Comparison of ENCODE assay signal across 13 cellular contexts in the genomic region with DNA sequence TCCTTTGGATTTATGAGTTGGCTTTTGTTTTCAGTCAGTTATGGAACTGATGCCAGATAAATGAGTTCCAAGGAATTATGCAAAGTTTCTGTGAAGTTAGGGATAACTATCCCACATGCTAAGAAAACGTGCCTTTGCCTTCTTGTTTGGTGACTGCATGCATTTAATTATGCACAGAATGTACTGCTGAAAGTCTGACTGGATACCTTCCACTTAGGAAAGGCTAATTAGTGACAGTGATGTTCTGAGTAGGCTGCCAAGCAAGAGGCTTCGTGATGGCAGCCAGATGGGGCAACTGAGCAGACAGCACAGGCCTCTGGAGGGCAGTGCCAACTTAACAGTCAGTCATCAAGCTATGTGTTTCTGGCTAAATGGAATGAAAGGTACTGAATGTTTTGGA.
DNase-seq lines count a peak whose midpoint lies in the region; ATAC-seq and TF ChIP-seq lines count a peak whose summit lies in the region.
"Had no signal": no experiment of that assay in that cellular context is flagged by ENCODE, and none has a peak within 500 bp of the region (broad histone marks: within the 10 kb centered on the region; RNA-seq: fewer than 3 reads in every experiment).

No MANE protein-coding gene starts in this region.

- 69% methylated on average over 2 of the region's 2 CpGs for WGBS in mesenchymal stem cell

- DNase-seq in AG08396 (ENCODE audit: low spot score) (peak; percentile 43), HFF-Myc (ENCODE audit: extremely low read depth, low read depth) (peak; percentile 60), WTC11 (ENCODE audit: low spot score) (no peak), iPS DF 4.7 (ENCODE audit: extremely low read depth, low spot score) (peak; percentile 5), NCI-H1092 (lab: John Stamatoyannopoulos, UW) (no peak), GM20000 (ENCODE audit: low spot score) (no peak), left ventricle myocardium inferior (no peak), mesenchymal stem cell (no peak)
- DNase-seq: activated T-cell treated with anti-CD3 and anti-CD28 coated beads, Interleukin-2, amount 50 U/mL, for 1 hour; Caco-2; NCI-H2227 treated with DMSO at 0.1 percent for 48 hours; stimulated activated CD4-positive, alpha-beta T cell treated with anti-CD3 and anti-CD28 coated beads, Interleukin-2, amount 100 ng/mL, for 24 hours had no signal

- no peaks in the 10 kb centered on the region for H3K4me1 Mint-ChIP-seq in WTC11

- no peak overlapping the region for H2BK120ac ChIP-seq in mesenchymal stem cell (ENCODE audit: low read depth, low read length)

- no peak overlapping the region for H3K14ac ChIP-seq in mesenchymal stem cell (ENCODE audit: low read length in 2 of 2)

- H3K4me3 ChIP-seq in HFF-Myc (replicated peaks; ENCODE audit: low read depth, low read length): no peak overlapping the region
- H3K4me3 ChIP-seq in left ventricle myocardium inferior: no peak overlapping the region
- no peak overlapping the region for H3K4me3 ChIP-seq in mesenchymal stem cell (ENCODE audit: insufficient read depth in 1 of 2, low read depth in 1 of 2, low read length in 2 of 2)
- H3K4me3 ChIP-seq: thoracic aorta had no signal

- no peak overlapping the region for H2AK5ac ChIP-seq in mesenchymal stem cell (ENCODE audit: low read length, severe bottlenecking)

- H3K27ac ChIP-seq in left ventricle myocardium inferior (replicated peaks) (no peak overlapping the region), mesenchymal stem cell (ENCODE audit: low read length, poor library complexity, severe bottlenecking) (no peak overlapping the region)
- H3K27ac ChIP-seq: thoracic aorta had no signal

- POLR2A ChIA-PET in WTC11 (lab: Charles Lee): no interaction called here

- peak; percentile 77 for ATAC-seq in WTC11

- no peak overlapping the region for H3K27ac Mint-ChIP-seq in WTC11

- no peak overlapping the region for H3K23ac ChIP-seq in mesenchymal stem cell (ENCODE audit: low read length in 2 of 2)

- peaks cover 10% of the 10 kb centered on the region for H3K9me3 Mint-ChIP-seq in WTC11

- intact Hi-C loops in left ventricle myocardium inferior (cut with micrococcal nuclease): no loop called here

- H3K36me3 ChIP-seq in left ventricle myocardium inferior (no peaks in the 10 kb centered on the region), mesenchymal stem cell (ENCODE audit: control insufficient read depth in 1 of 2, insufficient read depth in 2 of 2, low read depth in 1 of 2, low read length in 2 of 2) (no peaks in the 10 kb centered on the region)
- H3K36me3 ChIP-seq: thoracic aorta had no signal

- H4K8ac ChIP-seq in mesenchymal stem cell (ENCODE audit: low read length): no peak overlapping the region

- H2AFZ ChIP-seq in mesenchymal stem cell (ENCODE audit: low read depth, low read length): no peak overlapping the region

- no peak overlapping the region for H4K91ac ChIP-seq in mesenchymal stem cell (ENCODE audit: low read length)

- no peaks in the 10 kb centered on the region for H3K27me3 Mint-ChIP-seq in WTC11 (ENCODE audit: low read depth)

- H3K4me3 Mint-ChIP-seq in WTC11: no peak overlapping the region

- no peaks in the 10 kb centered on the region for H3K4me1 ChIP-seq in left ventricle myocardium inferior
- no peaks in the 10 kb centered on the region for H3K4me1 ChIP-seq in mesenchymal stem cell (ENCODE audit: control insufficient read depth, insufficient read depth, low read depth, low read length)

- H3K9me3 ChIP-seq in left ventricle myocardium inferior (replicated peaks) (peaks cover 17% of the 10 kb centered on the region), mesenchymal stem cell (ENCODE audit: control insufficient read depth, low read length) (peaks cover 4% of the 10 kb centered on the region)
- H3K9me3 ChIP-seq: Caco-2, thoracic aorta had no signal

- H3K18ac ChIP-seq in mesenchymal stem cell (ENCODE audit: low read depth in 1 of 2, low read length in 2 of 2): no peak overlapping the region

- no peak overlapping the region for H3K4ac ChIP-seq in mesenchymal stem cell (ENCODE audit: low read depth in 1 of 2, low read length in 2 of 2)

- H3K9ac ChIP-seq in mesenchymal stem cell (ENCODE audit: low read length): no peak overlapping the region

- H2BK12ac ChIP-seq in mesenchymal stem cell (ENCODE audit: low read length in 2 of 2): no peak overlapping the region

- TF ChIP-seq CTCF in HFF-Myc (IDR thresholded peaks at IDR 0.05; ENCODE audit: low read depth, low read length, missing control alignments) (peak; percentile 52), WTC11 (IDR thresholded peaks at IDR 0.05) (no peak), GM20000 (IDR thresholded peaks at IDR 0.05; ENCODE audit: extremely low read depth, missing control alignments) (no peak), left ventricle myocardium inferior (IDR thresholded peaks at IDR 0.05; ENCODE audit: borderline replicate concordance) (no peak)

- H3K36me3 Mint-ChIP-seq in WTC11: no peaks in the 10 kb centered on the region

- CTCF ChIA-PET in WTC11 (lab: Charles Lee): interaction anchor here (0.7 to 1.1 kb wide), 4 partner anchors 16 to 1223 kb away, joined by 3 to 5 read pairs (median 3); no protein-coding TSS in a partner anchor

- no peak overlapping the region for H2BK5ac ChIP-seq in mesenchymal stem cell (ENCODE audit: low read depth, low read length, poor library complexity, severe bottlenecking)

- no peak overlapping the region for H2BK15ac ChIP-seq in mesenchymal stem cell (ENCODE audit: low read depth, poor library complexity, severe bottlenecking)

- H3K27me3 ChIP-seq in left ventricle myocardium inferior (ENCODE audit: low read depth): no peaks in the 10 kb centered on the region
- no peaks in the 10 kb centered on the region for H3K27me3 ChIP-seq in mesenchymal stem cell (ENCODE audit: control insufficient read depth in 1 of 2, insufficient read depth in 1 of 2, low read length in 2 of 2)

- no peak overlapping the region for H3K4me2 ChIP-seq in mesenchymal stem cell (ENCODE audit: low read length, poor library complexity, severe bottlenecking)

- H3K79me1 ChIP-seq in mesenchymal stem cell (replicated peaks; ENCODE audit: low read length, poor library complexity, severe bottlenecking): no peaks in the 10 kb centered on the region

TF ChIP-seq in WTC11, 78 proteins besides CTCF, POLR2A, EP300 and RAD21:
- TF ChIP-seq SMAD3 (CRISPR knock-in tag; IDR thresholded peaks at IDR 0.05; ENCODE audit: borderline replicate concordance): no peak
- no peak for TF ChIP-seq CBFB (CRISPR knock-in tag; IDR thresholded peaks at IDR 0.05; ENCODE audit: low read depth)
- no peak for TF ChIP-seq JAZF1 (CRISPR knock-in tag; IDR thresholded peaks at IDR 0.05)
- no peak for TF ChIP-seq CREB1 (CRISPR knock-in tag; IDR thresholded peaks at IDR 0.05)
- TF ChIP-seq NR1H2 (CRISPR knock-in tag; IDR thresholded peaks at IDR 0.05): no peak
- TF ChIP-seq ZNF671 (CRISPR knock-in tag; IDR thresholded peaks at IDR 0.05): no peak

Comparison
In these comparisons a context has a peak if more than half of its experiments do, and no peak if none do; other contexts are left out.
1. DNase-seq: peak in AG08396 (single experiment), HFF-Myc (single experiment) and iPS DF 4.7 (single experiment); none in WTC11 (single experiment), NCI-H1092 (single experiment), GM20000 (single experiment), left ventricle myocardium inferior (single experiment) and mesenchymal stem cell (single experiment).